In genomic region chr2:235439959-235440662, GRCh38 we compare ENCODE assay signal across 16 cellular contexts. TPM values are rescaled to one million over a fixed set of nuclear protein-coding genes. Genes with fewer than 3 reads are reported as not detected.
DNase-seq lines count a peak whose midpoint lies in the region; ATAC-seq, FAIRE-seq and TF ChIP-seq lines count a peak whose summit lies in the region.
"Had no signal": no experiment of that assay in that cellular context is flagged by ENCODE, and none has a peak within 500 bp of the region (broad histone marks: within the 10 kb centered on the region; RNA-seq: fewer than 3 reads in every experiment).

No MANE protein-coding gene starts in this region.

- no peaks in the 10 kb centered on the region for H3K9me3 ChIP-seq in HepG2 (ENCODE audit: low read length)
- H3K9me3 ChIP-seq in right lobe of liver = no peaks in the 10 kb centered on the region
- H3K9me3 ChIP-seq in endodermal cell (ENCODE audit: control insufficient read depth, low read length) = peaks cover 9% of the 10 kb centered on the region
- H3K9me3 ChIP-seq: HAP-1 had no signal

- peaks cover 3% of the 10 kb centered on the region for H3K27me3 Mint-ChIP-seq in endodermal cell (ENCODE audit: insufficient read depth)
- peaks cover 12% of the 10 kb centered on the region for H3K27me3 Mint-ChIP-seq in stimulated activated memory B cell treated with anti-CD40 and anti-IgM and Interleukin-4, amounts not matched to agents 10 μg/mL and 1 μg/mL and 100 μg/mL, for 72 hours

- peaks cover 12% of the 10 kb centered on the region for H3K4me1 ChIP-seq in HepG2 (ENCODE audit: insufficient read depth, low read length)
- no peaks in the 10 kb centered on the region for H3K4me1 ChIP-seq in right lobe of liver
- no peaks in the 10 kb centered on the region for H3K4me1 ChIP-seq in endodermal cell (ENCODE audit: control insufficient read depth, insufficient read depth, low read length)
- H3K4me1 ChIP-seq: HAP-1 had no signal

- H3K4me1 Mint-ChIP-seq in endodermal cell = no peaks in the 10 kb centered on the region
- no peaks in the 10 kb centered on the region for H3K4me1 Mint-ChIP-seq in stimulated activated memory B cell treated with anti-CD40 and anti-IgM and Interleukin-4, amounts not matched to agents 10 μg/mL and 1 μg/mL and 100 μg/mL, for 72 hours
- H3K4me1 Mint-ChIP-seq: CD4-positive, CD25-positive, alpha-beta regulatory T cell had no signal

- ATAC-seq in HepG2 = peak; percentile 50; the same call in 2 of the 3 replicates
- no peak for ATAC-seq in right lobe of liver
- ATAC-seq in stimulated activated memory B cell treated with anti-CD40 and anti-IgM and Interleukin-4, amounts not matched to agents 10 μg/mL and 1 μg/mL and 100 μg/mL, for 72 hours = peak; percentile 20
- ATAC-seq: GM12878 had no signal

- H3K4me3 ChIP-seq in HepG2 (replicated peaks in 1 of 3; ENCODE audit: insufficient read depth in 1 of 3, low read depth in 2 of 3, low read length in 3 of 3) = no peak overlapping the region
- H3K4me3 ChIP-seq in right lobe of liver = no peak overlapping the region
- no peak overlapping the region for H3K4me3 ChIP-seq in endodermal cell (ENCODE audit: low read length)
- H3K4me3 ChIP-seq: BLaER1 treated with 17β-estradiol and CSF1 and Interleukin-3, amounts not matched to agents 10 nM and 100 nM; GM12878; GM23248; HAP-1 had no signal

- WGBS in HepG2 (ENCODE audit: low lambda C conversion rate) = 11% methylated on average over 17 of the region's 18 CpGs
- WGBS in right lobe of liver (ENCODE audit: insufficient coverage, low coverage, low lambda C conversion rate, missing lambda C conversion rate) = 70% methylated on average over 6 of the region's 18 CpGs
- WGBS in endodermal cell (ENCODE audit: insufficient coverage in 1 of 2, insufficient read length in 1 of 2), 2 experiments = 82 to 87% methylated on average over 10 to 18 of the region's 18 CpGs

- no peak overlapping the region for H3K27ac Mint-ChIP-seq in endodermal cell
- no peak overlapping the region for H3K27ac Mint-ChIP-seq in stimulated activated memory B cell treated with anti-CD40 and anti-IgM and Interleukin-4, amounts not matched to agents 10 μg/mL and 1 μg/mL and 100 μg/mL, for 72 hours

- H3K27ac ChIP-seq in HepG2 (ENCODE audit: extremely low read length, insufficient read depth, low read length) = no peak overlapping the region
- H3K27ac ChIP-seq in right lobe of liver = no peak overlapping the region
- no peak overlapping the region for H3K27ac ChIP-seq in endodermal cell (ENCODE audit: low read depth, low read length)
- H3K27ac ChIP-seq: 22Rv1, GM23248 had no signal

- CTCF ChIA-PET in HepG2 (lab: Yijun Ruan, JAX; ENCODE audit: low intra/inter-chr PET ratio, low total read pairs) = no interaction called here

- TF ChIP-seq POLR2A in HepG2 (IDR thresholded peaks at IDR 0.05; ENCODE audit: insufficient read depth in 1 of 2, low read depth in 2 of 2, low read length in 2 of 2) = no peak
- no peak for TF ChIP-seq POLR2A in right lobe of liver (IDR thresholded peaks at IDR 0.05)

- FAIRE-seq in HepG2 (lab: Jason Lieb, UNC) = no peak
- FAIRE-seq: GM12878, GM18507, HTR-8/SVneo had no signal

- in situ Hi-C loops in HepG2 (cut with HindIII; ENCODE audit: extremely low pct_ligation_motif_present, low pct_unique_long_range_greater_than_20kb) = no loop called here

- peaks cover 5 to 27% of the 10 kb centered on the region in 2 experiments; a peak in 3 of 5 replicates for H3K27me3 ChIP-seq in HepG2 (ENCODE audit: control insufficient read depth in 1 of 2, insufficient read depth in 2 of 2, low read length in 2 of 2)
- no peaks in the 10 kb centered on the region for H3K27me3 ChIP-seq in right lobe of liver
- no peaks in the 10 kb centered on the region for H3K27me3 ChIP-seq in endodermal cell (ENCODE audit: control insufficient read depth, insufficient read depth, low read length, poor library complexity, severe bottlenecking)
- H3K27me3 ChIP-seq: BLaER1 treated with 17β-estradiol and CSF1 and Interleukin-3, amounts not matched to agents 10 nM and 100 nM had no signal

- no peak overlapping the region for H3K4me3 Mint-ChIP-seq in endodermal cell
- H3K4me3 Mint-ChIP-seq in stimulated activated memory B cell treated with anti-CD40 and anti-IgM and Interleukin-4, amounts not matched to agents 10 μg/mL and 1 μg/mL and 100 μg/mL, for 72 hours = no peak overlapping the region
- H3K4me3 Mint-ChIP-seq: CD4-positive, CD25-positive, alpha-beta regulatory T cell had no signal

- H3K36me3 ChIP-seq in HepG2 (replicated peaks in 1 of 2; ENCODE audit: control insufficient read depth in 1 of 2, insufficient read depth in 2 of 2, low read length in 2 of 2) = no peaks in the 10 kb centered on the region
- no peaks in the 10 kb centered on the region for H3K36me3 ChIP-seq in right lobe of liver
- no peaks in the 10 kb centered on the region for H3K36me3 ChIP-seq in endodermal cell (ENCODE audit: control insufficient read depth, insufficient read depth, low read length)
- H3K36me3 ChIP-seq: HAP-1 had no signal

- TF ChIP-seq CTCF in HepG2 (CRISPR knock-in tag; IDR thresholded peaks at IDR 0.05) (no peak), right lobe of liver (IDR thresholded peaks at IDR 0.05) (no peak), endodermal cell (conservative IDR thresholded peaks at IDR 0.05) (no peak)

- TF ChIP-seq EP300 in HepG2 (IDR thresholded peaks at IDR 0.05; ENCODE audit: low read depth in 2 of 2, low read length in 2 of 2) (no peak), HepG2 (CRISPR knock-in tag; IDR thresholded peaks at IDR 0.05; ENCODE audit: borderline replicate concordance) (no peak)

- no peak overlapping the region for H3K9ac ChIP-seq in HepG2 (ENCODE audit: insufficient read depth, low read depth, low read length)
- H3K9ac ChIP-seq in endodermal cell (ENCODE audit: extremely low read depth, low read length, poor library complexity, severe bottlenecking) = no peak overlapping the region
- H3K9ac ChIP-seq: BLaER1 treated with 17β-estradiol and CSF1 and Interleukin-3, amounts not matched to agents 10 nM and 100 nM; GM23248 had no signal

- POLR2A ChIA-PET in HepG2 (lab: Yijun Ruan, JAX) = no interaction called here

- H2AFZ ChIP-seq in HepG2 (ENCODE audit: low read length) = no peak overlapping the region
- H2AFZ ChIP-seq: GM23248 had no signal

- H4K20me1 ChIP-seq in HepG2 (ENCODE audit: insufficient read depth, low read length) = no peaks in the 10 kb centered on the region
- H4K20me1 ChIP-seq: BLaER1 treated with 17β-estradiol and CSF1 and Interleukin-3, amounts not matched to agents 10 nM and 100 nM had no signal

- no peaks in the 10 kb centered on the region for H3K36me3 Mint-ChIP-seq in endodermal cell (ENCODE audit: low read depth)
- H3K36me3 Mint-ChIP-seq in stimulated activated memory B cell treated with anti-CD40 and anti-IgM and Interleukin-4, amounts not matched to agents 10 μg/mL and 1 μg/mL and 100 μg/mL, for 72 hours = no peaks in the 10 kb centered on the region
- H3K36me3 Mint-ChIP-seq: CD4-positive, CD25-positive, alpha-beta regulatory T cell had no signal

- peaks cover 9% of the 10 kb centered on the region for H3K9me3 Mint-ChIP-seq in endodermal cell
- H3K9me3 Mint-ChIP-seq in stimulated activated memory B cell treated with anti-CD40 and anti-IgM and Interleukin-4, amounts not matched to agents 10 μg/mL and 1 μg/mL and 100 μg/mL, for 72 hours = peaks cover 10% of the 10 kb centered on the region

- DNase-seq in HepG2 (ENCODE audit: low spot score) (no peak), right lobe of liver (no peak), endodermal cell (peak; percentile 48), GM03348 (ENCODE audit: low spot score) (no peak), DMS 273 treated with DMSO at 0.1 percent for 48 hours (lab: John Stamatoyannopoulos, UW) (no peak), amniotic stem cell (lab: John Stamatoyannopoulos, UW) (no peak)
- DNase-seq: AML-193; CD4-positive, CD25-positive, alpha-beta regulatory T cell; GM23248 had no signal

- TF ChIP-seq RAD21 in HepG2 (CRISPR knock-in tag; IDR thresholded peaks at IDR 0.05) = no peak

- no peak overlapping the region for H3K4me2 ChIP-seq in HepG2 (ENCODE audit: low read depth, low read length)

- no TSS peak for BruUV-seq in HepG2 (replicated peaks; lab: Mats Ljungman, UMichigan)

- no peaks in the 10 kb centered on the region for H3K79me2 ChIP-seq in HepG2 (ENCODE audit: insufficient read depth, low read length)

- intact Hi-C loops in HepG2 (cut with micrococcal nuclease; ENCODE audit: unreplicated experiment) (no loop called here), right lobe of liver (cut with DNase I) (no loop called here)

TF ChIP-seq in HepG2, 621 proteins besides CTCF, POLR2A, EP300 and RAD21 (continues in another document):
- no peak for TF ChIP-seq EZH2 (conservative IDR thresholded peaks at IDR 0.05; ENCODE audit: low read depth, low read length)
- TF ChIP-seq NR2F2 (IDR thresholded peaks at IDR 0.05; ENCODE audit: borderline replicate concordance, low read depth) = no peak
- no peak for TF ChIP-seq ZBTB1 (CRISPR knock-in tag; IDR thresholded peaks at IDR 0.05; ENCODE audit: borderline replicate concordance)

RNA-seq across cellular contexts. Expression of gene AGAP1, which starts 53.7 kb away (rescaled TPM):
- total RNA-seq in HepG2 (2016; rRNA removed; fragmentation: Illumina TruSeq; extraction: Trizol) (21.2 and 21.3 TPM in 2 replicates), right lobe of liver (10 to 100 TPM in 3 of 6 experiments, 1 to 10 TPM in 3; 8.1 to 11.2 (median 9.8) TPM), endodermal cell (10 to 100 TPM; 32.8 to 34.7 TPM)
- 15.6 and 16.1 TPM in 2 replicates for total RNA-seq in HepG2 (2016; cell fraction: cytosol; rRNA removed; fragmentation: Illumina TruSeq; extraction: Trizol; ENCODE audit: low read depth)
- total RNA-seq in HepG2 (2016; cell fraction: insoluble cytoplasmic fraction; rRNA removed; fragmentation: Illumina TruSeq; extraction: Trizol) = 20.4 and 23.5 TPM in 2 replicates
- total RNA-seq in HepG2 (2016; cell fraction: membrane; rRNA removed; fragmentation: Illumina TruSeq; extraction: Trizol) = 27.1 and 28.5 TPM in 2 replicates
- 28.8 and 34.0 TPM in 2 replicates for total RNA-seq in HepG2 (2016; cell fraction: nucleus; rRNA removed; fragmentation: Illumina TruSeq; extraction: Trizol)
- 27.5 and 32.7 TPM in 2 replicates for polyA plus RNA-seq in HepG2 (2011; rRNA removed)
- polyA plus RNA-seq in HepG2 (2011; cell fraction: cytosol; rRNA removed) = 19.3 and 22.2 TPM in 2 replicates
- polyA plus RNA-seq in HepG2 (2011; cell fraction: nucleus; rRNA removed) = 33.7 and 43.0 TPM in 2 replicates
- 20.5 and 29.8 TPM in 2 replicates for polyA plus RNA-seq in HepG2 (2012)
- polyA plus RNA-seq in HepG2 (2016; cell fraction: cytosol; fragmentation: Illumina TruSeq; extraction: Trizol; ENCODE audit: low read depth) = 8.6 and 8.8 TPM in 2 replicates
- polyA plus RNA-seq in HepG2 (2016; cell fraction: insoluble cytoplasmic fraction; fragmentation: Illumina TruSeq; extraction: Trizol; ENCODE audit: low read depth) = 21.8 and 25.4 TPM in 2 replicates
- 26.9 and 28.8 TPM in 2 replicates for polyA plus RNA-seq in HepG2 (2016; cell fraction: membrane; fragmentation: Illumina TruSeq; extraction: Trizol; ENCODE audit: low read depth)
- 22.6 and 25.2 TPM in 2 replicates for polyA plus RNA-seq in HepG2 (2016; cell fraction: nucleus; fragmentation: Illumina TruSeq; extraction: Trizol; ENCODE audit: insufficient read depth, low read depth)
- 83.1 and 137 TPM in 2 replicates for polyA minus RNA-seq in HepG2 (2011; rRNA and poly(A)+ RNA removed; ENCODE audit: low replicate concordance)
- 22.7 and 29.5 TPM in 2 replicates for polyA minus RNA-seq in HepG2 (2011; cell fraction: cytosol; rRNA and poly(A)+ RNA removed)
- 111 and 113 TPM in 2 replicates for polyA minus RNA-seq in HepG2 (2011; cell fraction: nucleus; rRNA and poly(A)+ RNA removed)
- 25.9 TPM for polyA plus RNA-seq in endodermal cell (2013, experiment 1 of 2)
- polyA plus RNA-seq in endodermal cell (2013, experiment 2 of 2) = 25.0 TPM
- polyA plus RNA-seq: CD4-positive, CD25-positive, alpha-beta regulatory T cell had no signal

Comparison
In these comparisons a context has a peak if more than half of its experiments do, and no peak if none do; other contexts are left out.
1. ATAC-seq: peak in HepG2 (single experiment) and stimulated activated memory B cell treated with anti-CD40 and anti-IgM and Interleukin-4, amounts not matched to agents 10 μg/mL and 1 μg/mL and 100 μg/mL, for 72 hours (single experiment); none in right lobe of liver (0 of 4).